ENCODE assay signal across 2 cellular contexts in genomic region chr1:156707027-156707426, GRCh38.
TF ChIP-seq lines count a peak whose summit lies in the region.

No MANE protein-coding gene starts in this region.

TF ChIP-seq in SK-N-SH, 30 proteins besides CTCF, POLR2A, EP300 and RAD21:
- TF ChIP-seq GABPA (IDR thresholded peaks at IDR 0.05; ENCODE audit: low read depth) (no peak), MAX (IDR thresholded peaks at IDR 0.05; ENCODE audit: low read depth) (no peak), USF2 (IDR thresholded peaks at IDR 0.05; ENCODE audit: borderline replicate concordance, low read depth, low read length) (no peak), GATA2 (CRISPR knock-in tag; IDR thresholded peaks at IDR 0.05) (no peak), NFIC (IDR thresholded peaks at IDR 0.05; ENCODE audit: borderline replicate concordance) (no peak), PBX3 (IDR thresholded peaks at IDR 0.05) (no peak), USF1 (IDR thresholded peaks at IDR 0.05; ENCODE audit: borderline replicate concordance, low read depth) (no peak), MEF2A (IDR thresholded peaks at IDR 0.05; ENCODE audit: borderline replicate concordance, low read depth) (no peak), NRF1 (IDR thresholded peaks at IDR 0.05; ENCODE audit: low read depth, low read length) (no peak), RXRA (IDR thresholded peaks at IDR 0.05; ENCODE audit: borderline replicate concordance, low read depth) (no peak), YY1 (IDR thresholded peaks at IDR 0.05; ENCODE audit: low read depth) (no peak), FOXM1 (IDR thresholded peaks at IDR 0.05; ENCODE audit: low read depth) (no peak), CHD2 (IDR thresholded peaks at IDR 0.05; ENCODE audit: low read length, partially characterized antibody) (no peak), MXI1 (IDR thresholded peaks at IDR 0.05; ENCODE audit: low read depth, low read length) (no peak), FOXJ3 (CRISPR knock-in tag; IDR thresholded peaks at IDR 0.05) (no peak), SIN3A (IDR thresholded peaks at IDR 0.05; ENCODE audit: borderline replicate concordance, low read depth, low read length) (no peak), POLR2AphosphoS5 (IDR thresholded peaks at IDR 0.05; ENCODE audit: low read depth, low read length) (no peak), REST (IDR thresholded peaks at IDR 0.05; ENCODE audit: low read depth, low read length) (no peak), SMC3 (IDR thresholded peaks at IDR 0.05; ENCODE audit: low read depth, low read length) (no peak), RCOR1 (IDR thresholded peaks at IDR 0.05; ENCODE audit: low read length) (no peak)
TF ChIP-seq in SK-N-SH: peak in this region for 0.

TF ChIP-seq in SK-N-SH treated with all-trans-retinoic acid at 6 μM for 48 hours, 23 proteins besides CTCF, POLR2A, EP300 and RAD21:
- TF ChIP-seq OSR1 (CRISPR knock-in tag; IDR thresholded peaks at IDR 0.05), result no peak
- no peak for TF ChIP-seq CREB5 (CRISPR knock-in tag; IDR thresholded peaks at IDR 0.05; ENCODE audit: low read depth)
- TF ChIP-seq ZNF70 (CRISPR knock-in tag; IDR thresholded peaks at IDR 0.05), result no peak
- no peak for TF ChIP-seq ZNF8 (CRISPR knock-in tag; IDR thresholded peaks at IDR 0.05)
- no peak for TF ChIP-seq ZNF565 (CRISPR knock-in tag; conservative IDR thresholded peaks at IDR 0.05; ENCODE audit: low read depth)
- TF ChIP-seq GLIS3 (CRISPR knock-in tag; IDR thresholded peaks at IDR 0.05), result no peak
- no peak for TF ChIP-seq TOX (CRISPR knock-in tag; IDR thresholded peaks at IDR 0.05; ENCODE audit: borderline replicate concordance)
- TF ChIP-seq ISL1 (CRISPR knock-in tag; IDR thresholded peaks at IDR 0.05), result no peak
- TF ChIP-seq BACH2 (CRISPR knock-in tag; IDR thresholded peaks at IDR 0.05; ENCODE audit: borderline replicate concordance), result no peak
- no peak for TF ChIP-seq ZFP30 (CRISPR knock-in tag; IDR thresholded peaks at IDR 0.05)
- no peak for TF ChIP-seq ARNTL (CRISPR knock-in tag; IDR thresholded peaks at IDR 0.05; ENCODE audit: borderline replicate concordance, low read depth)
- no peak for TF ChIP-seq PATZ1 (CRISPR knock-in tag; IDR thresholded peaks at IDR 0.05; ENCODE audit: borderline replicate concordance)
- TF ChIP-seq ESRRG (CRISPR knock-in tag; IDR thresholded peaks at IDR 0.05), result no peak
- TF ChIP-seq SNAI2 (CRISPR knock-in tag; IDR thresholded peaks at IDR 0.05), result no peak
- TF ChIP-seq ZFP3 (CRISPR knock-in tag; IDR thresholded peaks at IDR 0.05), result no peak
- no peak for TF ChIP-seq RARB (CRISPR knock-in tag; IDR thresholded peaks at IDR 0.05)
- no peak for TF ChIP-seq CSDC2 (CRISPR knock-in tag; IDR thresholded peaks at IDR 0.05)
- no peak for TF ChIP-seq POU6F1 (CRISPR knock-in tag; IDR thresholded peaks at IDR 0.05; ENCODE audit: borderline replicate concordance, low read depth)
- TF ChIP-seq TSHZ2 (CRISPR knock-in tag; IDR thresholded peaks at IDR 0.05), result no peak
- TF ChIP-seq CSRNP3 (CRISPR knock-in tag; IDR thresholded peaks at IDR 0.05), result no peak
